In genomic region chr3:45948881-45949280, GRCh38 we compare ENCODE assay signal across 23 cellular contexts. TPM values are rescaled to one million over a fixed set of nuclear protein-coding genes. Genes with fewer than 3 reads are reported as not detected.
DNase-seq lines count a peak whose midpoint lies in the region; ATAC-seq and TF ChIP-seq lines count a peak whose summit lies in the region.
"Had no signal": no experiment of that assay in that cellular context is flagged by ENCODE, and none has a peak within 500 bp of the region (broad histone marks: within the 10 kb centered on the region; RNA-seq: fewer than 3 reads in every experiment).

No MANE protein-coding gene starts in this region.

- H3K27ac ChIP-seq in uterus = peak overlapping the region; percentile 31 to 64
- H3K27ac ChIP-seq: A549, dorsolateral prefrontal cortex, neutrophil had no signal

- ATAC-seq in activated CD8-positive, alpha-beta memory T cell treated with anti-CD3 and anti-CD28 coated beads, Interleukin-2, amount 10 ng/mL, durations not matched to agents 7 days and 5 days = no peak
- no peak for ATAC-seq in left cardiac atrium
- ATAC-seq: A549, Right ventricle myocardium inferior had no signal

- peaks cover 91% of the 10 kb centered on the region for H3K4me1 Mint-ChIP-seq in activated CD8-positive, alpha-beta memory T cell treated with anti-CD3 and anti-CD28 coated beads, Interleukin-2, amount 10 ng/mL, durations not matched to agents 7 days and 5 days
- peaks cover 89% of the 10 kb centered on the region for H3K4me1 Mint-ChIP-seq in activated CD4-positive, alpha-beta memory T cell treated with anti-CD3 and anti-CD28 coated beads, Interleukin-2, amount 10 ng/mL, durations not matched to agents 7 days and 5 days
- H3K4me1 Mint-ChIP-seq: IgD-negative memory B cell had no signal

- H3K27me3 ChIP-seq in uterus = no peaks in the 10 kb centered on the region
- H3K27me3 ChIP-seq: dorsolateral prefrontal cortex had no signal

- H3K4me3 Mint-ChIP-seq in activated CD8-positive, alpha-beta memory T cell treated with anti-CD3 and anti-CD28 coated beads, Interleukin-2, amount 10 ng/mL, durations not matched to agents 7 days and 5 days = peak overlapping the region; percentile 48
- peak overlapping the region; percentile 58 for H3K4me3 Mint-ChIP-seq in activated CD4-positive, alpha-beta memory T cell treated with anti-CD3 and anti-CD28 coated beads, Interleukin-2, amount 10 ng/mL, durations not matched to agents 7 days and 5 days

- intact Hi-C loops in uterus (cut with DNase I; ENCODE audit: low total_unique reads) (no loop called here), left cardiac atrium (cut with DNase I) (no loop called here)

- no peaks in the 10 kb centered on the region for H3K9me3 ChIP-seq in uterus
- H3K9me3 ChIP-seq: A549, neutrophil had no signal

- no peaks in the 10 kb centered on the region for H3K27me3 Mint-ChIP-seq in activated CD8-positive, alpha-beta memory T cell treated with anti-CD3 and anti-CD28 coated beads, Interleukin-2, amount 10 ng/mL, durations not matched to agents 7 days and 5 days
- H3K27me3 Mint-ChIP-seq in activated CD4-positive, alpha-beta memory T cell treated with anti-CD3 and anti-CD28 coated beads, Interleukin-2, amount 10 ng/mL, durations not matched to agents 7 days and 5 days = no peaks in the 10 kb centered on the region
- H3K27me3 Mint-ChIP-seq: IgD-negative memory B cell had no signal

- POLR2A ChIA-PET in activated CD4-positive, alpha-beta memory T cell treated with anti-CD3 and anti-CD28 coated beads, Interleukin-2, amount 10 ng/mL, durations not matched to agents 7 days and 5 days (lab: Charles Lee) = interaction anchor here (0.6 to 7.8 kb wide), 4 partner anchors 14 to 422 kb away, joined by 3 to 80 read pairs (median 18); partner anchors contain the start of gene FYCO1

- peak; percentile 34 for DNase-seq in activated CD8-positive, alpha-beta memory T cell treated with anti-CD3 and anti-CD28 coated beads, Interleukin-2, amount 10 ng/mL, durations not matched to agents 7 days and 5 days
- DNase-seq in activated CD8-positive, alpha-beta memory T cell treated with anti-CD3 and anti-CD28 coated beads, Interleukin-2, amount 50 U/mL, for 48 hours = no peak
- DNase-seq in activated CD4-positive, alpha-beta memory T cell treated with anti-CD3 and anti-CD28 coated beads, Interleukin-2, amount 10 ng/mL, durations not matched to agents 7 days and 5 days = no peak
- DNase-seq in mesenteric fat pad (ENCODE audit: low spot score) (peak; percentile 41), uterus (no peak), nucleus accumbens (lab: John Stamatoyannopoulos, UW) (no peak), inferior parietal cortex (ENCODE audit: extremely low spot score) (no peak), left cardiac atrium (no peak)
- DNase-seq: activated CD4-positive, CD25-positive, alpha-beta regulatory T cell treated with anti-CD3 and anti-CD28 coated beads, Interleukin-2, amount 50 U/mL, for 72 hours; activated naive CD4-positive, alpha-beta T cell; central memory CD4-positive, alpha-beta T cell; dorsolateral prefrontal cortex; NCI-H2081 treated with DMSO at 0.1 percent for 48 hours; NCI-H446; OCI-M1; small intestine; stimulated activated CD4-positive, alpha-beta T cell treated with anti-CD3 and anti-CD28 coated beads, Interleukin-2, amount 100 ng/mL, for 48 hours; stimulated activated naive CD4-positive, alpha-beta T cell treated with Interleukin-2 at 50 U/mL for 16 hours had no signal

- no peak for TF ChIP-seq POLR2A in uterus (IDR thresholded peaks at IDR 0.05)

- H3K4me1 ChIP-seq in uterus = peaks cover 0 to 18% of the 10 kb centered on the region in 2 donors
- H3K4me1 ChIP-seq: A549 had no signal

- H3K36me3 Mint-ChIP-seq in activated CD8-positive, alpha-beta memory T cell treated with anti-CD3 and anti-CD28 coated beads, Interleukin-2, amount 10 ng/mL, durations not matched to agents 7 days and 5 days = peaks cover 89% of the 10 kb centered on the region
- peaks cover 91% of the 10 kb centered on the region for H3K36me3 Mint-ChIP-seq in activated CD4-positive, alpha-beta memory T cell treated with anti-CD3 and anti-CD28 coated beads, Interleukin-2, amount 10 ng/mL, durations not matched to agents 7 days and 5 days (ENCODE audit: low read depth)

- H3K36me3 ChIP-seq in uterus = no peaks in the 10 kb centered on the region

- CTCF ChIA-PET in activated CD8-positive, alpha-beta memory T cell treated with anti-CD3 and anti-CD28 coated beads, Interleukin-2, amount 10 ng/mL, durations not matched to agents 7 days and 5 days (lab: Charles Lee) = interaction anchor here (0.9 to 30.7 kb wide), 3 partner anchors 10 to 130 kb away, joined by 3 to 708 read pairs (median 16); no protein-coding TSS in a partner anchor
- CTCF ChIA-PET in activated CD4-positive, alpha-beta memory T cell treated with anti-CD3 and anti-CD28 coated beads, Interleukin-2, amount 10 ng/mL, durations not matched to agents 7 days and 5 days (lab: Charles Lee) = interaction anchor here (3.4 kb wide), 1 partner anchor 10 kb away, joined by 10 read pairs; no protein-coding TSS in a partner anchor

- TF ChIP-seq CTCF in uterus (IDR thresholded peaks at IDR 0.05) = no peak

- H3K9me3 Mint-ChIP-seq in activated CD8-positive, alpha-beta memory T cell treated with anti-CD3 and anti-CD28 coated beads, Interleukin-2, amount 10 ng/mL, durations not matched to agents 7 days and 5 days (ENCODE audit: low read depth) = no peaks in the 10 kb centered on the region
- H3K9me3 Mint-ChIP-seq in activated CD4-positive, alpha-beta memory T cell treated with anti-CD3 and anti-CD28 coated beads, Interleukin-2, amount 10 ng/mL, durations not matched to agents 7 days and 5 days = peaks cover 2% of the 10 kb centered on the region
- H3K9me3 Mint-ChIP-seq: IgD-negative memory B cell had no signal

- peak overlapping the region; percentile 84 for H3K27ac Mint-ChIP-seq in activated CD8-positive, alpha-beta memory T cell treated with anti-CD3 and anti-CD28 coated beads, Interleukin-2, amount 10 ng/mL, durations not matched to agents 7 days and 5 days
- H3K27ac Mint-ChIP-seq in activated CD4-positive, alpha-beta memory T cell treated with anti-CD3 and anti-CD28 coated beads, Interleukin-2, amount 10 ng/mL, durations not matched to agents 7 days and 5 days = peak overlapping the region; percentile 90

- no peak overlapping the region for H3K4me3 ChIP-seq in uterus
- H3K4me3 ChIP-seq: A549, dorsolateral prefrontal cortex had no signal

RNA-seq across cellular contexts. Expression of gene CXCR6, which starts 5.6 kb away (rescaled TPM):
- total RNA-seq in activated CD8-positive, alpha-beta memory T cell treated with anti-CD3 and anti-CD28 coated beads, Interleukin-2, amount 10 ng/mL, durations not matched to agents 7 days and 5 days = 100 to 1,000 TPM in 1 of 2 experiments, 10 to 100 TPM in 1; 49.7 to 109 TPM
- total RNA-seq in activated CD4-positive, alpha-beta memory T cell treated with anti-CD3 and anti-CD28 coated beads, Interleukin-2, amount 10 ng/mL, durations not matched to agents 7 days and 5 days = 10 to 100 TPM; 53.8 to 58.8 TPM
- total RNA-seq in mesenteric fat pad (0.96 TPM), uterus (1 to 10 TPM in 1 of 4 donors, under 1 TPM in 2, not detected in 1; 0.48 to 8.7 (median 0.76) TPM), left cardiac atrium (1 to 10 TPM in 1 of 2 donors, under 1 TPM in 1; 0.39 to 2.6 TPM)
- total RNA-seq: H4 had no signal

RNA-seq across cellular contexts. Expression of gene FYCO1, which starts 46.7 kb away (rescaled TPM):
- total RNA-seq in activated CD8-positive, alpha-beta memory T cell treated with anti-CD3 and anti-CD28 coated beads, Interleukin-2, amount 10 ng/mL, durations not matched to agents 7 days and 5 days = 10 to 100 TPM; 19.1 to 27.7 TPM
- 10 to 100 TPM; 21.7 to 22.6 TPM for total RNA-seq in activated CD4-positive, alpha-beta memory T cell treated with anti-CD3 and anti-CD28 coated beads, Interleukin-2, amount 10 ng/mL, durations not matched to agents 7 days and 5 days
- total RNA-seq in mesenteric fat pad (43.5 TPM), uterus (10 to 100 TPM; 16.5 to 74.4 (median 27.8) TPM), left cardiac atrium (10 to 100 TPM; 64.4 to 91.9 TPM)

Comparison
In these comparisons a context has a peak if more than half of its experiments do, and no peak if none do; other contexts are left out.
1. DNase-seq: peak in activated CD8-positive, alpha-beta memory T cell treated with anti-CD3 and anti-CD28 coated beads, Interleukin-2, amount 10 ng/mL, durations not matched to agents 7 days and 5 days (single experiment) and mesenteric fat pad (single experiment); none in activated CD8-positive, alpha-beta memory T cell treated with anti-CD3 and anti-CD28 coated beads, Interleukin-2, amount 50 U/mL, for 48 hours (single experiment), activated CD4-positive, alpha-beta memory T cell treated with anti-CD3 and anti-CD28 coated beads, Interleukin-2, amount 10 ng/mL, durations not matched to agents 7 days and 5 days (single experiment), uterus (0 of 2), nucleus accumbens (0 of 56), inferior parietal cortex (single experiment) and left cardiac atrium (single experiment).
2. RNA of gene CXCR6, which starts 5.6 kb away (total RNA-seq): 49.7 to 109 TPM in activated CD8-positive, alpha-beta memory T cell treated with anti-CD3 and anti-CD28 coated beads, Interleukin-2, amount 10 ng/mL, durations not matched to agents 7 days and 5 days and 53.8 to 58.8 TPM in activated CD4-positive, alpha-beta memory T cell treated with anti-CD3 and anti-CD28 coated beads, Interleukin-2, amount 10 ng/mL, durations not matched to agents 7 days and 5 days; 0.39 to 2.6 TPM in left cardiac atrium, 0.96 TPM in mesenteric fat pad (single experiment) and 0.48 to 8.7 TPM in uterus; every median in the first group is over 4 times any median in the second.